8 cellular contexts compared by ENCODE assay signal in the genomic region with DNA sequence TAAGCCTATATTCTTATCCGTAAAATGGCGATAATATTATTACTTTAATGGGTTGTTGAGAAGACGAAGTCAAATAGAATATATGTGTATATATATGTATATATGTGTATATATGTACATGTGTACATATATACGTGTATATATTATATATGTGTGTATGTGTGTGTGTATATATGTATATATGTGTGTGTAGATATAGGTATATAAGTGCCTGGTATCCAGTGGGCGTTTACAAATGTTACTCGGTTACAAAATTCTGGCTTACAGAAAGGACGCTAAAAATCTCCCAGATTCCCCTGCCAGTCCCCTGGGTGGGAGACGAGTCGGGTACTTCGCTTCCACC. TPM values are rescaled to one million over a fixed set of nuclear protein-coding genes. Genes with fewer than 3 reads are reported as not detected.
A peak's percentile ranks its signal among the peaks of the same experiment; 100 is the strongest.
DNase-seq lines count a peak whose midpoint lies in the region; ATAC-seq, FAIRE-seq and TF ChIP-seq lines count a peak whose summit lies in the region.

No MANE protein-coding gene starts in this region.

- no peak overlapping the region for H3K27ac ChIP-seq in muscle layer of duodenum (ENCODE audit: low read length)

- TF ChIP-seq POLR2A in GM12891 (IDR thresholded peaks at IDR 0.05; ENCODE audit: low read depth, low read length) = no peak

- H3K36me3 ChIP-seq in muscle layer of duodenum (ENCODE audit: control insufficient read depth in 1 of 2, insufficient read depth in 2 of 2, low read length in 2 of 2) = no peaks in the 10 kb centered on the region

- no peaks in the 10 kb centered on the region for H3K27me3 ChIP-seq in muscle layer of duodenum (ENCODE audit: low read depth, low read length)

- H3K9me3 ChIP-seq in muscle layer of duodenum (ENCODE audit: control insufficient read depth in 1 of 2, low read length in 2 of 2) = no peaks in the 10 kb centered on the region

- H3K27ac Mint-ChIP-seq in MCF 10A (ENCODE audit: low read depth, unreplicated experiment) = peak overlapping the region; percentile 99

- no peaks in the 10 kb centered on the region for H3K27me3 Mint-ChIP-seq in MCF 10A (ENCODE audit: insufficient read depth, unreplicated experiment)

- H3K4me3 ChIP-seq in muscle layer of duodenum (ENCODE audit: low read depth in 1 of 2, low read length in 2 of 2) = peak overlapping the region; percentile 81 to 96

- H3K9me3 Mint-ChIP-seq in MCF 10A (ENCODE audit: unreplicated experiment) = no peaks in the 10 kb centered on the region

- H3K4me1 Mint-ChIP-seq in MCF 10A (ENCODE audit: insufficient read depth, unreplicated experiment) = peaks cover 16% of the 10 kb centered on the region

- TF ChIP-seq CTCF in MCF 10A (IDR thresholded peaks at IDR 0.05; ENCODE audit: unreplicated experiment) = no peak

- H3K4me1 ChIP-seq in muscle layer of duodenum (ENCODE audit: control insufficient read depth in 1 of 2, insufficient read depth in 2 of 2, low read length in 2 of 2) = peaks cover 0 to 16% of the 10 kb centered on the region in 2 donors

- FAIRE-seq in GM12891 (lab: Jason Lieb, UNC) = no peak

- intact Hi-C loops in MCF 10A (cut with micrococcal nuclease) = loop anchor here (5.0 to 10.0 kb wide), 2 partner anchors 283 to 366 kb away; no protein-coding TSS in a partner anchor

- no peak for DNase-seq in MCF 10A (ENCODE audit: unreplicated experiment)
- DNase-seq in GM12891 (ENCODE audit: insufficient read length, low spot score) = no peak
- DNase-seq in SW 1271 (lab: John Stamatoyannopoulos, UW) = no peak
- DNase-seq in activated CD4-positive, alpha-beta T cell treated with anti-CD3 and anti-CD28 coated beads for 1 hour = no peak

- H3K4me3 Mint-ChIP-seq in MCF 10A (ENCODE audit: unreplicated experiment) = peak overlapping the region; percentile 99

- BruUV-seq in MCF 10A (replicated peaks; lab: Mats Ljungman, UMichigan) = no TSS peak

- POLR2A ChIA-PET in MCF 10A (lab: Yijun Ruan, JAX) = interaction anchor here (0.6 to 1.9 kb wide), 18 partner anchors 8 to 383 kb away, joined by 3 to 10 read pairs (median 4); no protein-coding TSS in a partner anchor

- H3K36me3 Mint-ChIP-seq in MCF 10A (ENCODE audit: insufficient read depth, unreplicated experiment) = peaks cover 8% of the 10 kb centered on the region

- peak; percentile 28 for ATAC-seq in GM18498 (IDR thresholded peaks at IDR 0.05; ENCODE audit: unreplicated experiment)
- ATAC-seq in HG03159 (IDR thresholded peaks at IDR 0.05; ENCODE audit: unreplicated experiment) = peak; percentile 27
- ATAC-seq in HG02678 (IDR thresholded peaks at IDR 0.05; ENCODE audit: unreplicated experiment) = no peak

- CTCF ChIA-PET in MCF 10A (lab: Yijun Ruan, JAX) = interaction anchor here (0.6 to 1.3 kb wide), 3 partner anchors 25 to 286 kb away, joined by 3 read pairs; no protein-coding TSS in a partner anchor

TF ChIP-seq in GM12891, 5 proteins besides CTCF, POLR2A, EP300 and RAD21:
- TF ChIP-seq POLR2AphosphoS5 (IDR thresholded peaks at IDR 0.05; ENCODE audit: low read depth, low read length) (no peak), PAX5 (IDR thresholded peaks at IDR 0.05; ENCODE audit: insufficient read depth, low read length, severe bottlenecking) (no peak), TAF1 (IDR thresholded peaks at IDR 0.05; ENCODE audit: low read depth, low read length) (no peak)

RNA-seq across cellular contexts. Expression of gene MTX2, which starts 0.3 kb away (rescaled TPM):
- total RNA-seq in MCF 10A (2022) = 38.0 and 40.9 TPM in 2 replicates
- 30.9 TPM for polyA plus RNA-seq in GM12891 (2012; ENCODE audit: low read depth, missing spikeins)
